20 cellular contexts compared by ENCODE assay signal in the genomic region with DNA sequence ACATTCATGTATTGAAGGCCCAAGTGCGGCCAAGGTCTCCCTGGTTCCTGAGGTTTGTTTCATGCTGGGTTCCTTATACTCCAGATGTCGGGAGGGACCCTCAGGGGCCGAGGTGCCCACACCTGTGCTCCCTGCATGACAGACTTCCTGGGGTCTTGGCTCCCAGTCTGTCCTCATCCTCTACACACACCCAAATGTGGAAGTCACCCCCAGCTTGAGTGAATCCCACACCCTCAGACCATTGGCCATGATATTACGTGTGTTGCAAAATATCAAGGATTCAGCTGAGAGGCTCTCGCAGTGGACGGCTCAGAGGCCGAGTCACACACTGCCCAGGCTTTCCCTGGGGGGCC.
DNase-seq lines count a peak whose midpoint lies in the region; ATAC-seq and TF ChIP-seq lines count a peak whose summit lies in the region.
"Had no signal": no experiment of that assay in that cellular context is flagged by ENCODE, and none has a peak within 500 bp of the region (broad histone marks: within the 10 kb centered on the region; RNA-seq: fewer than 3 reads in every experiment).

No MANE protein-coding gene starts in this region.

- H3K27ac Mint-ChIP-seq in activated T-cell treated with anti-CD3 and anti-CD28 coated beads, Interleukin-2, amount 50 U/mL, for 72 hours: no peak overlapping the region
- no peak overlapping the region for H3K27ac Mint-ChIP-seq in activated CD4-positive, alpha-beta memory T cell treated with anti-CD3 and anti-CD28 coated beads for 36 hours
- H3K27ac Mint-ChIP-seq in stimulated activated memory B cell treated with anti-CD40 and anti-IgM and Interleukin-4, amounts not matched to agents 10 μg/mL and 1 μg/mL and 100 μg/mL, for 72 hours: peak overlapping the region; percentile 70
- H3K27ac Mint-ChIP-seq: progenitor cell of endocrine pancreas had no signal

- no peak overlapping the region for H3K4me3 ChIP-seq in ascending aorta
- H3K4me3 ChIP-seq: cardiac muscle cell, neural progenitor cell, tibial artery had no signal

- no peak for ATAC-seq in activated T-cell treated with anti-CD3 and anti-CD28 coated beads, Interleukin-2, amount 50 U/mL, for 72 hours (replicated peaks in 1 of 2)
- ATAC-seq in GM21717 (IDR thresholded peaks at IDR 0.05; ENCODE audit: unreplicated experiment) (peak; percentile 7), GM18519 (IDR thresholded peaks at IDR 0.05; ENCODE audit: low FRiP score, unreplicated experiment) (no peak)
- no peak for ATAC-seq in stimulated activated memory B cell treated with anti-CD40 and anti-IgM and Interleukin-4, amounts not matched to agents 10 μg/mL and 1 μg/mL and 100 μg/mL, for 72 hours
- ATAC-seq: left ventricle myocardium superior had no signal

- H3K4me3 Mint-ChIP-seq in activated T-cell treated with anti-CD3 and anti-CD28 coated beads, Interleukin-2, amount 50 U/mL, for 72 hours: peak overlapping the region; percentile 69 to 86
- H3K4me3 Mint-ChIP-seq in activated CD4-positive, alpha-beta memory T cell treated with anti-CD3 and anti-CD28 coated beads for 36 hours: peak overlapping the region; percentile 66
- peak overlapping the region; percentile 86 for H3K4me3 Mint-ChIP-seq in stimulated activated memory B cell treated with anti-CD40 and anti-IgM and Interleukin-4, amounts not matched to agents 10 μg/mL and 1 μg/mL and 100 μg/mL, for 72 hours
- H3K4me3 Mint-ChIP-seq: neural progenitor cell had no signal

- no peaks in the 10 kb centered on the region for H3K4me1 ChIP-seq in ascending aorta
- H3K4me1 ChIP-seq: tibial artery had no signal

- no peaks in the 10 kb centered on the region for H3K9me3 ChIP-seq in ascending aorta
- H3K9me3 ChIP-seq: tibial artery had no signal

- peaks cover 1 to 7% of the 10 kb centered on the region in 2 donors for H3K36me3 Mint-ChIP-seq in activated T-cell treated with anti-CD3 and anti-CD28 coated beads, Interleukin-2, amount 50 U/mL, for 72 hours (ENCODE audit: insufficient read depth in 2 of 2)
- H3K36me3 Mint-ChIP-seq in activated CD4-positive, alpha-beta memory T cell treated with anti-CD3 and anti-CD28 coated beads for 36 hours: no peaks in the 10 kb centered on the region
- no peaks in the 10 kb centered on the region for H3K36me3 Mint-ChIP-seq in stimulated activated memory B cell treated with anti-CD40 and anti-IgM and Interleukin-4, amounts not matched to agents 10 μg/mL and 1 μg/mL and 100 μg/mL, for 72 hours
- H3K36me3 Mint-ChIP-seq: neural progenitor cell had no signal

- H3K27me3 ChIP-seq in ascending aorta: no peaks in the 10 kb centered on the region
- H3K27me3 ChIP-seq: cardiac muscle cell, neural progenitor cell had no signal

- intact Hi-C loops in activated CD4-positive, alpha-beta memory T cell treated with anti-CD3 and anti-CD28 coated beads for 36 hours (cut with micrococcal nuclease): no loop called here
- intact Hi-C loops in ascending aorta (cut with DNase I): no loop called here

- POLR2A ChIA-PET in activated CD4-positive, alpha-beta memory T cell treated with anti-CD3 and anti-CD28 coated beads for 36 hours (lab: Charles Lee): interaction anchor here (1.0 to 1.9 kb wide), 5 partner anchors 12 to 17 kb away, joined by 3 to 5 read pairs (median 4); no protein-coding TSS in a partner anchor

- H3K36me3 ChIP-seq in ascending aorta: no peaks in the 10 kb centered on the region
- H3K36me3 ChIP-seq: cardiac muscle cell, neural progenitor cell, tibial artery had no signal

- CTCF ChIA-PET in activated CD4-positive, alpha-beta memory T cell treated with anti-CD3 and anti-CD28 coated beads for 36 hours (lab: Charles Lee): interaction anchor here (1.2 to 1.6 kb wide), 3 partner anchors 10 to 16 kb away, joined by 3 to 4 read pairs (median 3); no protein-coding TSS in a partner anchor

- no peak for TF ChIP-seq CTCF in ascending aorta (IDR thresholded peaks at IDR 0.05)

- H3K27ac ChIP-seq in ascending aorta: no peak overlapping the region
- H3K27ac ChIP-seq: cardiac muscle cell, neural progenitor cell, tibial artery had no signal

- peaks cover 56% of the 10 kb centered on the region for H3K4me1 Mint-ChIP-seq in activated T-cell treated with anti-CD3 and anti-CD28 coated beads, Interleukin-2, amount 50 U/mL, for 72 hours (ENCODE audit: low read depth)
- H3K4me1 Mint-ChIP-seq in activated CD4-positive, alpha-beta memory T cell treated with anti-CD3 and anti-CD28 coated beads for 36 hours (ENCODE audit: low read depth): peaks cover 34% of the 10 kb centered on the region
- H3K4me1 Mint-ChIP-seq in stimulated activated memory B cell treated with anti-CD40 and anti-IgM and Interleukin-4, amounts not matched to agents 10 μg/mL and 1 μg/mL and 100 μg/mL, for 72 hours: peaks cover 62% of the 10 kb centered on the region

- no peak for DNase-seq in activated T-cell treated with anti-CD3 and anti-CD28 coated beads, Interleukin-2, amount 50 U/mL, for 72 hours
- no peak for DNase-seq in activated T-cell treated with anti-CD3 and anti-CD28 coated beads, Interleukin-2, amount 50 U/mL, for 1 hour
- no peak for DNase-seq in activated CD4-positive, alpha-beta memory T cell treated with anti-CD3 and anti-CD28 coated beads for 36 hours
- no peak for DNase-seq in ascending aorta (ENCODE audit: low spot score in 2 of 2)
- no peak for DNase-seq in NCI-H446 (lab: John Stamatoyannopoulos, UW)
- DNase-seq: activated CD8-positive, alpha-beta memory T cell treated with anti-CD3 and anti-CD28 coated beads for 24 hours; activated gamma-delta T cell; amniotic stem cell; DND-41; IMR-90; left ventricle myocardium superior; NCI-H1436; stimulated activated naive CD4-positive, alpha-beta T cell; tibial artery had no signal

- H3K9me3 Mint-ChIP-seq in activated T-cell treated with anti-CD3 and anti-CD28 coated beads, Interleukin-2, amount 50 U/mL, for 72 hours: peaks cover 2 to 6% of the 10 kb centered on the region in 2 donors
- peaks cover 4% of the 10 kb centered on the region for H3K9me3 Mint-ChIP-seq in activated CD4-positive, alpha-beta memory T cell treated with anti-CD3 and anti-CD28 coated beads for 36 hours
- H3K9me3 Mint-ChIP-seq in stimulated activated memory B cell treated with anti-CD40 and anti-IgM and Interleukin-4, amounts not matched to agents 10 μg/mL and 1 μg/mL and 100 μg/mL, for 72 hours: no peaks in the 10 kb centered on the region

- H3K27me3 Mint-ChIP-seq in activated T-cell treated with anti-CD3 and anti-CD28 coated beads, Interleukin-2, amount 50 U/mL, for 72 hours (ENCODE audit: low read depth): peaks cover 46% of the 10 kb centered on the region
- peaks cover 33% of the 10 kb centered on the region for H3K27me3 Mint-ChIP-seq in activated CD4-positive, alpha-beta memory T cell treated with anti-CD3 and anti-CD28 coated beads for 36 hours
- peaks cover 8% of the 10 kb centered on the region for H3K27me3 Mint-ChIP-seq in stimulated activated memory B cell treated with anti-CD40 and anti-IgM and Interleukin-4, amounts not matched to agents 10 μg/mL and 1 μg/mL and 100 μg/mL, for 72 hours
